Comparison of ENCODE assay signal across 9 cellular contexts in the genomic region with DNA sequence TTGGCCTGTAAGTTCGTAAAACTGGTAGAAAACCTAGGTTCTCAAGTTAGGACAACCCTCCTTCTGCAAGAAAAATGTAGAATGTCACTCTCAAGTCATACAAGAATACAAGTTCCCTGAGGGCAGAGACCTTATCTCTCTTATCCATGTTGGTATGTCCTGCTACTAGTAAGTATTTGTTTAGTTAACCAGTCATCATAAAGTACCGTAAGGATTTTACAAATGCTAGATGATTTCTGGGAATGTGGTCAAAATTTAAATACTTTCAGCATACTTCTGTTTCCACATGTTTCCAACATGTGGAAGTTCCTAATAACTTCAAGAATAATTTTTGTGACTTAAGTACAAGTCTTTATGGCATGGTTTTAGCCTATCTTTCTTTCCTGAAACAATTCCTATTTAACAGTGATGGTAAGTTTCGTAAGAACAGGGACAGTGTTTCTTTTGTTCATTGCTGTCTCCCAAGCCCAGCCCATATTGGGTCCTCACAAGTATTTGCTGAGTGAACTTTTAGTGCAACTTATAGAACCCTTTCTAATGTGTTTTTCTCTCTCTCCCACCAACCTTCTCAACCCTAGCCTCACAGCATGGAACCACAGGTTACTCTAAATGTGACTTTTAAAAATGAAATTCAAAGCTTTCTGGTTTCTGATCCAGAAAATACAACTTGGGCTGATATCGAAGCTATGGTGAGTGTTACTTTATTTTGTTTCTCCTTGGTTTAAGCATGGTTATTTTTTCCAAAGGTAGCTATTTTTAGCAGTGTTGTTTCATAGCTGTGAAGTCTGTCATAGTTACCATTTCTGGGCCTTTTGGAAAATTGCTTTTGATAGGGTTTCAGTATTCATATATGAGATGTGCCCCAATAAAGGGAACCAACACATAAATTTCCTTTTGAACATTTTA. TPM values are rescaled to one million over a fixed set of nuclear protein-coding genes. Genes with fewer than 3 reads are reported as not detected.
DNase-seq lines count a peak whose midpoint lies in the region; ATAC-seq and TF ChIP-seq lines count a peak whose summit lies in the region.
"Had no signal": no experiment of that assay in that cellular context is flagged by ENCODE, and none has a peak within 500 bp of the region (broad histone marks: within the 10 kb centered on the region; RNA-seq: fewer than 3 reads in every experiment).

No MANE protein-coding gene starts in this region.

- H3K56ac ChIP-seq in H9 (ENCODE audit: insufficient read length, low read depth, low read length) = no peak overlapping the region

- H3K4me3 ChIP-seq in AG04450 (ENCODE audit: low read depth, low read length) (no peak overlapping the region), brain microvascular endothelial cell (ENCODE audit: low read depth, low read length) (no peak overlapping the region), mucosa of descending colon (no peak overlapping the region)
- no peak overlapping the region for H3K4me3 ChIP-seq in naive thymus-derived CD4-positive, alpha-beta T cell (ENCODE audit: low read length)

- H2BK12ac ChIP-seq in H9 (ENCODE audit: insufficient read length, low read depth, low read length) = no peak overlapping the region

- H3K4me1 Mint-ChIP-seq in naive thymus-derived CD4-positive, alpha-beta T cell = peaks cover 37 to 64% (median 43%) of the 10 kb centered on the region in 7 donors
- H3K4me1 Mint-ChIP-seq in H9 = peaks cover 8 to 10% of the 10 kb centered on the region in 2 experiments

- no peak overlapping the region for H2BK20ac ChIP-seq in H9 (ENCODE audit: low read depth, low read length, poor library complexity, severe bottlenecking)

- H3K4me3 Mint-ChIP-seq in naive thymus-derived CD4-positive, alpha-beta T cell = peak overlapping the region in 8 of 10 donors; percentile 7 to 83 (median 62)
- no peak overlapping the region for H3K4me3 Mint-ChIP-seq in H9

- in situ Hi-C loops in brain microvascular endothelial cell (cut with HindIII; ENCODE audit: low pct_ligation_motif_present, low sequenced_read_pairs) = no loop called here

- H3K9me3 ChIP-seq in AG04450 (ENCODE audit: control insufficient read depth, insufficient read depth, low read length) (peaks cover 4% of the 10 kb centered on the region), mucosa of descending colon (no peaks in the 10 kb centered on the region), H9 (ENCODE audit: control insufficient read depth, low read depth, low read length) (no peaks in the 10 kb centered on the region)
- H3K9me3 ChIP-seq in naive thymus-derived CD4-positive, alpha-beta T cell (ENCODE audit: control insufficient read depth in 2 of 3, low read length in 3 of 3) = no peaks in the 10 kb centered on the region

- H3K4me1 ChIP-seq in naive thymus-derived CD4-positive, alpha-beta T cell (ENCODE audit: control insufficient read depth in 2 of 2, insufficient read depth in 2 of 2, low read length in 2 of 2) = peaks cover 26 to 34% of the 10 kb centered on the region in 2 donors
- H3K4me1 ChIP-seq in mucosa of descending colon (ENCODE audit: low read depth) (peaks cover 47% of the 10 kb centered on the region), H9 (ENCODE audit: insufficient read depth, low read length) (no peaks in the 10 kb centered on the region)

- peak overlapping the region; percentile 54 to 95 (median 84) for H3K27ac Mint-ChIP-seq in naive thymus-derived CD4-positive, alpha-beta T cell
- peak overlapping the region in 1 of 3 experiments; percentile 15; a peak in 1 of 7 replicates for H3K27ac Mint-ChIP-seq in H9

- no peaks in the 10 kb centered on the region for H3K79me2 ChIP-seq in H9 (ENCODE audit: insufficient read depth, low read length)

- no peak overlapping the region for H3K4ac ChIP-seq in H9 (ENCODE audit: low read depth, low read length)

- WGBS in H9 (ENCODE audit: extremely low coverage, insufficient read length, low lambda C conversion rate) = no CpG with 5 or more reads among the region's 4 CpGs

- no peak overlapping the region for H3K9ac ChIP-seq in H9 (ENCODE audit: extremely low read depth, insufficient read length, low read length)

- H3K9me3 Mint-ChIP-seq in naive thymus-derived CD4-positive, alpha-beta T cell = no peaks in the 10 kb centered on the region
- H3K9me3 Mint-ChIP-seq in H9 = no peaks in the 10 kb centered on the region

- no peaks in the 10 kb centered on the region for H3K27me3 Mint-ChIP-seq in naive thymus-derived CD4-positive, alpha-beta T cell
- no peaks in the 10 kb centered on the region for H3K27me3 Mint-ChIP-seq in H9 (ENCODE audit: low read depth)

- H3K14ac ChIP-seq in H9 (ENCODE audit: insufficient read depth, low read length) = no peak overlapping the region

- peaks cover 5% of the 10 kb centered on the region for H3K79me1 ChIP-seq in H9 (ENCODE audit: insufficient read depth, low read depth, low read length, poor library complexity, severe bottlenecking)

- no peak overlapping the region for H4K91ac ChIP-seq in H9 (ENCODE audit: insufficient read length, low read depth, low read length)

- TF ChIP-seq CTCF in AG04450 (IDR thresholded peaks at IDR 0.05; ENCODE audit: low read depth, low read length) = no peak
- TF ChIP-seq CTCF in brain microvascular endothelial cell (IDR thresholded peaks at IDR 0.05; ENCODE audit: low read depth, low read length, missing control alignments) = no peak
- TF ChIP-seq CTCF in mucosa of descending colon (IDR thresholded peaks at IDR 0.05) = no peak
- no peak for TF ChIP-seq CTCF in H9 (conservative IDR thresholded peaks at IDR 0.05)

- no peak overlapping the region for H3K18ac ChIP-seq in H9 (ENCODE audit: insufficient read length, low read depth, low read length)

- H2BK120ac ChIP-seq in H9 (ENCODE audit: low read depth, low read length, poor library complexity, severe bottlenecking) = no peak overlapping the region

- H3K4me2 ChIP-seq in H9 (ENCODE audit: insufficient read depth, insufficient read length, low read length) = no peak overlapping the region

- H2AFZ ChIP-seq in H9 (ENCODE audit: low read length) = no peak overlapping the region

- H3K27me3 ChIP-seq in AG04450 (ENCODE audit: control insufficient read depth, insufficient read depth, low read length) (no peaks in the 10 kb centered on the region), brain microvascular endothelial cell (replicated peaks) (no peaks in the 10 kb centered on the region), H9 (ENCODE audit: insufficient read depth, low read length) (no peaks in the 10 kb centered on the region)
- no peaks in the 10 kb centered on the region for H3K27me3 ChIP-seq in naive thymus-derived CD4-positive, alpha-beta T cell (ENCODE audit: control insufficient read depth in 2 of 2, insufficient read depth in 2 of 2, low read length in 2 of 2)

- no peak overlapping the region for H3T11ph ChIP-seq in H9 (ENCODE audit: low read length)

- CTCF ChIA-PET in AG04450 (lab: Charles Lee) = interaction anchor here (0.9 kb wide), 1 partner anchor 151 kb away, joined by 3 read pairs; no protein-coding TSS in a partner anchor
- CTCF ChIA-PET in naive thymus-derived CD4-positive, alpha-beta T cell (lab: Charles Lee) = interaction anchor here (0.7 kb wide), 1 partner anchor 8 kb away, joined by 3 read pairs; no protein-coding TSS in a partner anchor

- no peak overlapping the region for H3K23ac ChIP-seq in H9 (ENCODE audit: insufficient read length, low read depth, low read length)

- H3K23me2 ChIP-seq in H9 (ENCODE audit: insufficient read length, low read depth, low read length, poor library complexity, severe bottlenecking) = peaks cover 7% of the 10 kb centered on the region

- no peak overlapping the region for H2BK15ac ChIP-seq in H9 (ENCODE audit: low read depth, low read length)

- no peak overlapping the region for H4K5ac ChIP-seq in H9 (ENCODE audit: insufficient read length, low read depth, low read length)

- H3K27ac ChIP-seq in AG04450 (ENCODE audit: low read depth, low read length) (no peak overlapping the region), brain microvascular endothelial cell (peak overlapping the region; percentile 71), H9 (ENCODE audit: insufficient read length, low read depth, low read length) (no peak overlapping the region)
- peak overlapping the region; percentile 62 for H3K27ac ChIP-seq in naive thymus-derived CD4-positive, alpha-beta T cell (ENCODE audit: low read depth, low read length)

- no peaks in the 10 kb centered on the region for H4K20me1 ChIP-seq in H9 (ENCODE audit: control insufficient read depth, insufficient read depth, insufficient read length)

- intact Hi-C loops in naive thymus-derived CD4-positive, alpha-beta T cell (cut with micrococcal nuclease) = no loop called here
- intact Hi-C loops in mucosa of descending colon (cut with DNase I, micrococcal nuclease) = no loop called here

- H2AK5ac ChIP-seq in H9 (ENCODE audit: insufficient read length, low read length) = no peak overlapping the region

- DNase-seq in AG04450 (ENCODE audit: low read depth, low spot score) (peak; percentile 50), HT-29 (ENCODE audit: low spot score) (peak; percentile 34), brain microvascular endothelial cell (peak; percentile 33), middle frontal gyrus (ENCODE audit: extremely low spot score, low spot score) (no peak), mucosa of descending colon (no peak), H9 (no peak)
- no peak for DNase-seq in naive thymus-derived CD4-positive, alpha-beta T cell
- DNase-seq: DND-41 had no signal

- no peak for ATAC-seq in naive thymus-derived CD4-positive, alpha-beta T cell
- ATAC-seq in GM19397 (IDR thresholded peaks at IDR 0.05; ENCODE audit: unreplicated experiment) (no peak), mucosa of descending colon (no peak)

- POLR2A ChIA-PET in AG04450 (lab: Yijun Ruan, JAX) = no interaction called here
- POLR2A ChIA-PET in naive thymus-derived CD4-positive, alpha-beta T cell (lab: Charles Lee) = interaction anchor here (0.9 kb wide), 1 partner anchor 185 kb away, joined by 4 read pairs; no protein-coding TSS in a partner anchor

- H2BK5ac ChIP-seq in H9 (ENCODE audit: insufficient read length, low read length) = no peak overlapping the region

- H4K8ac ChIP-seq in H9 (replicated peaks; ENCODE audit: insufficient read length, low read depth, low read length) = no peak overlapping the region

- peaks cover 0 to 21% (median 19%) of the 10 kb centered on the region in 5 donors for H3K36me3 Mint-ChIP-seq in naive thymus-derived CD4-positive, alpha-beta T cell
- H3K36me3 Mint-ChIP-seq in H9 (ENCODE audit: insufficient read depth in 1 of 3, low read depth in 3 of 3) = peaks cover 3 to 19% (median 17%) of the 10 kb centered on the region in 3 experiments; a peak in 5 of 7 replicates

- H3K36me3 ChIP-seq in brain microvascular endothelial cell (replicated peaks) (peaks cover 27% of the 10 kb centered on the region), mucosa of descending colon (ENCODE audit: low read depth) (peaks cover 14% of the 10 kb centered on the region)
- peaks cover 6 to 37% (median 15%) of the 10 kb centered on the region in 3 experiments for H3K36me3 ChIP-seq in naive thymus-derived CD4-positive, alpha-beta T cell (ENCODE audit: control insufficient read depth in 2 of 3, insufficient read depth in 3 of 3, low read length in 3 of 3)

RNA-seq across cellular contexts. Expression of gene NBR1, which starts 4.5 kb away (rescaled TPM):
- 103 and 107 TPM in 2 replicates for polyA plus RNA-seq in AG04450 (2011; rRNA removed)
- polyA minus RNA-seq in AG04450 (2011; rRNA and poly(A)+ RNA removed) = 128 and 139 TPM in 2 replicates
- total RNA-seq in HT-29 (2014; rRNA removed; shearing (Covaris generic)) = 37.9 and 38.6 TPM in 2 replicates
- 10 to 100 TPM; 44.6 to 83.0 (median 64.3) TPM for total RNA-seq in naive thymus-derived CD4-positive, alpha-beta T cell
- 10 to 100 TPM; 72.2 to 93.2 TPM for polyA plus RNA-seq in naive thymus-derived CD4-positive, alpha-beta T cell
- total RNA-seq in mucosa of descending colon (100 to 1,000 TPM; 116 to 164 (median 119) TPM), H9 (2021) (34.2 and 34.6 TPM in 2 replicates)

RNA-seq across cellular contexts. Expression of gene TMEM106A, which starts 36.2 kb away (rescaled TPM):
- polyA plus RNA-seq in AG04450 (2011; rRNA removed) = 4.5 and 5.1 TPM in 2 replicates
- 8.8 and 10.9 TPM in 2 replicates for polyA minus RNA-seq in AG04450 (2011; rRNA and poly(A)+ RNA removed)
- total RNA-seq in HT-29 (2014; rRNA removed; shearing (Covaris generic)) = 1.9 and 2.2 TPM in 2 replicates
- total RNA-seq in naive thymus-derived CD4-positive, alpha-beta T cell = 10 to 100 TPM; 10.4 to 20.7 (median 13.9) TPM
- 1 to 10 TPM; 1.6 to 6.6 TPM for polyA plus RNA-seq in naive thymus-derived CD4-positive, alpha-beta T cell
- total RNA-seq in mucosa of descending colon (10 to 100 TPM; 11.8 to 12.5 (median 12.0) TPM), H9 (2021) (3.7 and 4.5 TPM in 2 replicates)

RNA-seq across cellular contexts. Expression of gene BRCA1, which starts 50.3 kb away (rescaled TPM):
- 5.1 and 8.1 TPM in 2 replicates for polyA plus RNA-seq in AG04450 (2011; rRNA removed)
- 15.2 and 17.5 TPM in 2 replicates for polyA minus RNA-seq in AG04450 (2011; rRNA and poly(A)+ RNA removed)
- 33.2 and 38.1 TPM in 2 replicates for total RNA-seq in HT-29 (2014; rRNA removed; shearing (Covaris generic))
- 10 to 100 TPM in 1 of 5 experiments, 1 to 10 TPM in 4; 2.6 to 54.1 (median 5.4) TPM for total RNA-seq in naive thymus-derived CD4-positive, alpha-beta T cell
- polyA plus RNA-seq in naive thymus-derived CD4-positive, alpha-beta T cell = 1 to 10 TPM; 1.1 to 3.0 TPM
- total RNA-seq in mucosa of descending colon = 10 to 100 TPM in 2 of 3 donors, 1 to 10 TPM in 1; 8.8 to 17.4 (median 10.3) TPM
- total RNA-seq in H9 (2021) = 31.0 and 32.3 TPM in 2 replicates

RNA-seq across cellular contexts. Expression of gene CCDC200, which starts 53.0 kb away (rescaled TPM):
- not detected in 2 replicates for polyA plus RNA-seq in AG04450 (2011; rRNA removed)
- polyA minus RNA-seq in AG04450 (2011; rRNA and poly(A)+ RNA removed) = not detected in 2 replicates
- not detected in 2 replicates for total RNA-seq in HT-29 (2014; rRNA removed; shearing (Covaris generic))
- 1 to 10 TPM in 2 of 5 experiments, under 1 TPM in 1, not detected in 2; 0.72 to 2.0 (median 1.7) TPM for total RNA-seq in naive thymus-derived CD4-positive, alpha-beta T cell
- 1 to 10 TPM in 1 of 2 donors, not detected in 1; 1.3 TPM for polyA plus RNA-seq in naive thymus-derived CD4-positive, alpha-beta T cell
- total RNA-seq in mucosa of descending colon = not detected
- total RNA-seq in H9 (2021) = not detected in 2 replicates

RNA-seq across cellular contexts. Expression of gene RNU2-1, which starts 58.3 kb away (rescaled TPM):
- polyA plus RNA-seq in AG04450 (2011; rRNA removed) = not detected in 2 replicates
- not detected in 2 replicates for polyA minus RNA-seq in AG04450 (2011; rRNA and poly(A)+ RNA removed)
- not detected in 2 replicates for total RNA-seq in HT-29 (2014; rRNA removed; shearing (Covaris generic))
- total RNA-seq in naive thymus-derived CD4-positive, alpha-beta T cell = 1,000 to 10,000 TPM; 2,629 to 6,823 (median 3,564) TPM
- polyA plus RNA-seq in naive thymus-derived CD4-positive, alpha-beta T cell = not detected
- total RNA-seq in mucosa of descending colon (1,000 to 10,000 TPM; 3,750 to 8,379 (median 4,134) TPM), H9 (2021) (6,078 and 6,186 TPM in 2 replicates)

Comparison
In these comparisons a context has a peak if more than half of its experiments do, and no peak if none do; other contexts are left out.
1. DNase-seq: peak in AG04450 (single experiment), HT-29 (single experiment) and brain microvascular endothelial cell (single experiment); none in naive thymus-derived CD4-positive, alpha-beta T cell (0 of 9), middle frontal gyrus (single experiment), mucosa of descending colon (0 of 3) and H9 (single experiment).
2. H3K27ac ChIP-seq: peak in brain microvascular endothelial cell (single experiment) and naive thymus-derived CD4-positive, alpha-beta T cell (single experiment); none in AG04450 (single experiment) and H9 (single experiment).
3. H3K4me3 Mint-ChIP-seq: peak in naive thymus-derived CD4-positive, alpha-beta T cell (8 of 10); none in H9 (0 of 2).